Comparison of ENCODE assay signal across 1 cellular context in genomic region chr2:217256261-217256660, GRCh38.
TF ChIP-seq lines count a peak whose summit lies in the region.

No MANE protein-coding gene starts in this region.

TF ChIP-seq in IMR-90, 13 proteins besides CTCF, POLR2A, EP300 and RAD21 (continued from another document):
- no peak for TF ChIP-seq CEBPB (IDR thresholded peaks at IDR 0.05; ENCODE audit: low read depth, low read length)
- TF ChIP-seq MAFK (IDR thresholded peaks at IDR 0.05; ENCODE audit: low read depth, low read length), result no peak
- no peak for TF ChIP-seq NFE2L2 (IDR thresholded peaks at IDR 0.05; ENCODE audit: low read depth, low read length)
- TF ChIP-seq SMC3 (IDR thresholded peaks at IDR 0.05; ENCODE audit: low read depth, low read length), result no peak
- TF ChIP-seq CHD1 (IDR thresholded peaks at IDR 0.05; ENCODE audit: low read depth, low read length), result no peak
- TF ChIP-seq USF2 (IDR thresholded peaks at IDR 0.05; ENCODE audit: low read depth, low read length), result no peak
- TF ChIP-seq BHLHE40 (IDR thresholded peaks at IDR 0.05; ENCODE audit: low read depth, low read length), result no peak
